ENCODE assay signal across 26 cellular contexts in the genomic region with DNA sequence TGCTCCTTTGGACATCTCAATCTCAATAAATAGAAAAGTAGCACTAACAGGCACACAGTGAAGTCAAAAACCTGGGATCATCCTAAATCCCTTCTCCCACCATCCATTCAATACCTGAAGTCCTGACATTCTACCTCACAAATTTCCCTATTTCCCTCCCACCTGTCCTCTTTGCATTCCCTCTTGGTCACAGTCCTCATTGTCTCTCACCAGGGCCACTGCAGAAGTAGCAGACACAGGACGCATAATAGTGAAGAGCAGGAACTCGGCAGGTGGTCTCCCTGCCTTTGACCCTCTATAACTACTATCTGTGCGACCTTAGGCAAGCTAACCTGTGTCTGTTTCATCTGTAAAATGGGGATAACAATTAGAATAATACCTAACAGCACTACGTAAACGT. TPM values are rescaled to one million over a fixed set of nuclear protein-coding genes. Genes with fewer than 3 reads are reported as not detected.
DNase-seq lines count a peak whose midpoint lies in the region; ATAC-seq and TF ChIP-seq lines count a peak whose summit lies in the region.
"Had no signal": no experiment of that assay in that cellular context is flagged by ENCODE, and none has a peak within 500 bp of the region (broad histone marks: within the 10 kb centered on the region; RNA-seq: fewer than 3 reads in every experiment).

No MANE protein-coding gene starts in this region.

- peaks cover 17% of the 10 kb centered on the region for H3K36me3 Mint-ChIP-seq in CD4-positive, alpha-beta T cell (ENCODE audit: low read depth)
- H3K36me3 Mint-ChIP-seq in activated T-helper 17 cell treated with anti-CD3 and anti-CD28 coated beads, Interleukin-2, amount 50 U/mL, for 72 hours (ENCODE audit: low read depth) = peaks cover 27% of the 10 kb centered on the region
- H3K36me3 Mint-ChIP-seq: naive B cell had no signal

- no peak overlapping the region for H4K5ac ChIP-seq in mesendoderm (ENCODE audit: low read length)

- intact Hi-C loops in CD4-positive, alpha-beta T cell (cut with DNase I, micrococcal nuclease) = loop anchor here (5.0 kb wide), 2 partner anchors 106 to 161 kb away; partner anchors contain the start of gene PSMD6 (in 1 of the 2)

- no peaks in the 10 kb centered on the region for H3K9me3 Mint-ChIP-seq in CD4-positive, alpha-beta T cell
- no peaks in the 10 kb centered on the region for H3K9me3 Mint-ChIP-seq in activated T-helper 17 cell treated with anti-CD3 and anti-CD28 coated beads, Interleukin-2, amount 50 U/mL, for 72 hours
- H3K9me3 Mint-ChIP-seq: naive B cell had no signal

- TF ChIP-seq CTCF in CD4-positive, alpha-beta T cell (IDR thresholded peaks at IDR 0.05) = no peak

- H3K79me1 ChIP-seq in mesendoderm (ENCODE audit: low read length) = peaks cover 16% of the 10 kb centered on the region

- H3K27me3 ChIP-seq in CD4-positive, alpha-beta T cell (ENCODE audit: control insufficient read depth, insufficient read depth, low read length) = no peaks in the 10 kb centered on the region
- H3K27me3 ChIP-seq in H7 (ENCODE audit: control insufficient read depth, insufficient read depth, low read length) (no peaks in the 10 kb centered on the region), mesendoderm (ENCODE audit: insufficient read depth, low read length, poor library complexity) (no peaks in the 10 kb centered on the region)
- H3K27me3 ChIP-seq: hepatocyte, stomach had no signal

- peaks cover 11% of the 10 kb centered on the region for H3K4me1 ChIP-seq in mesendoderm (ENCODE audit: control insufficient read depth, low read depth, low read length)

- no peaks in the 10 kb centered on the region for H3K9me3 ChIP-seq in CD4-positive, alpha-beta T cell (ENCODE audit: control insufficient read depth, low read length)
- H3K9me3 ChIP-seq: stomach had no signal

- peaks cover 52% of the 10 kb centered on the region for H3K79me2 ChIP-seq in mesendoderm (ENCODE audit: control insufficient read depth, insufficient read depth, low read length)

- CTCF ChIA-PET in CD4-positive, alpha-beta T cell (lab: Charles Lee) = no interaction called here

- no peak overlapping the region for H3K4me2 ChIP-seq in mesendoderm (ENCODE audit: low read length)
- H3K4me2 ChIP-seq: hepatocyte had no signal

- peak overlapping the region; percentile 64 for H3K4me3 Mint-ChIP-seq in CD4-positive, alpha-beta T cell
- H3K4me3 Mint-ChIP-seq in activated T-helper 17 cell treated with anti-CD3 and anti-CD28 coated beads, Interleukin-2, amount 50 U/mL, for 72 hours = no peak overlapping the region

- H3K27me3 Mint-ChIP-seq in CD4-positive, alpha-beta T cell = no peaks in the 10 kb centered on the region
- H3K27me3 Mint-ChIP-seq in activated T-helper 17 cell treated with anti-CD3 and anti-CD28 coated beads, Interleukin-2, amount 50 U/mL, for 72 hours = no peaks in the 10 kb centered on the region
- H3K27me3 Mint-ChIP-seq: activated CD8-positive, alpha-beta memory T cell treated with anti-CD3 and anti-CD28 coated beads, Interleukin-2, amount 10 ng/mL, durations not matched to agents 7 days and 5 days; naive B cell; progenitor cell of endocrine pancreas had no signal

- no peak for ATAC-seq in CD4-positive, alpha-beta T cell (ENCODE audit: poor library complexity)
- no peak for ATAC-seq in activated T-helper 17 cell treated with anti-CD3 and anti-CD28 coated beads, Interleukin-2, amount 50 U/mL, for 72 hours (replicated peaks)
- ATAC-seq in GM18498 (IDR thresholded peaks at IDR 0.05; ENCODE audit: unreplicated experiment) = no peak
- ATAC-seq: activated CD8-positive, alpha-beta memory T cell treated with anti-CD3 and anti-CD28 coated beads, Interleukin-2, amount 10 ng/mL, durations not matched to agents 7 days and 5 days; K562; Right ventricle myocardium inferior had no signal

- peak overlapping the region; percentile 40 for H3K56ac ChIP-seq in mesendoderm (ENCODE audit: low read length)

- no peak overlapping the region for H2AK5ac ChIP-seq in mesendoderm (ENCODE audit: low read length)

- no peak overlapping the region for H3K9ac ChIP-seq in mesendoderm (ENCODE audit: low read length)

- peak overlapping the region; percentile 54 for H3K27ac Mint-ChIP-seq in CD4-positive, alpha-beta T cell
- H3K27ac Mint-ChIP-seq in activated T-helper 17 cell treated with anti-CD3 and anti-CD28 coated beads, Interleukin-2, amount 50 U/mL, for 72 hours = peak overlapping the region; percentile 10
- H3K27ac Mint-ChIP-seq: activated CD8-positive, alpha-beta memory T cell treated with anti-CD3 and anti-CD28 coated beads, Interleukin-2, amount 10 ng/mL, durations not matched to agents 7 days and 5 days; progenitor cell of endocrine pancreas had no signal

- POLR2A ChIA-PET in CD4-positive, alpha-beta T cell (lab: Charles Lee) = interaction anchor here (1.4 kb wide), 1 partner anchor 107 kb away, joined by 3 read pairs; no protein-coding TSS in a partner anchor

- no peak overlapping the region for H3K4me3 ChIP-seq in H7 (ENCODE audit: insufficient read depth, low read depth, low read length)
- H3K4me3 ChIP-seq in mesendoderm (ENCODE audit: low read length) = no peak overlapping the region
- H3K4me3 ChIP-seq: hepatocyte, K562, stomach had no signal

- no peak overlapping the region for H2BK120ac ChIP-seq in mesendoderm (ENCODE audit: low read depth, low read length)

- H4K8ac ChIP-seq in mesendoderm (ENCODE audit: low read depth, low read length) = no peak overlapping the region

- H3K4me1 Mint-ChIP-seq in CD4-positive, alpha-beta T cell (ENCODE audit: low read depth) = peaks cover 79% of the 10 kb centered on the region
- peaks cover 22% of the 10 kb centered on the region for H3K4me1 Mint-ChIP-seq in activated T-helper 17 cell treated with anti-CD3 and anti-CD28 coated beads, Interleukin-2, amount 50 U/mL, for 72 hours

- H3K23ac ChIP-seq in mesendoderm (ENCODE audit: low read length) = no peak overlapping the region

- no peak overlapping the region for H3K4ac ChIP-seq in mesendoderm (ENCODE audit: low read depth, low read length)

- H2BK5ac ChIP-seq in mesendoderm (ENCODE audit: low read length) = no peak overlapping the region

- WGBS in mesendoderm (ENCODE audit: extremely low coverage, insufficient coverage, low lambda C conversion rate) = no CpG with 5 or more reads among the region's 5 CpGs

- DNase-seq in CD4-positive, alpha-beta T cell = no peak
- DNase-seq in H7 (peak; percentile 58), mesendoderm (peak; percentile 72), HPDE6-E6E7 (ENCODE audit: extremely low spot score) (no peak)
- no peak for DNase-seq in effector CD8-positive, alpha-beta T cell (lab: John Stamatoyannopoulos, UW)
- DNase-seq: activated CD4-positive, alpha-beta T cell treated with anti-CD3 and anti-CD28 coated beads for 4 hours; activated CD8-positive, alpha-beta memory T cell treated with anti-CD3 and anti-CD28 coated beads, Interleukin-2, amount 10 ng/mL, durations not matched to agents 7 days and 5 days; activated effector memory CD4-positive, alpha-beta T cell treated with anti-CD3 and anti-CD28 coated beads, Interleukin-2, amount 50 U/mL, for 16 hours; COR-L47; dermis blood vessel endothelial cell; EL; mammary epithelial cell; naive B cell; NCI-H774; OCI-M1; stomach; trophoblast cell had no signal

- no peak overlapping the region for H3K27ac ChIP-seq in CD4-positive, alpha-beta T cell (ENCODE audit: low read depth, low read length)
- H3K27ac ChIP-seq in mesendoderm (ENCODE audit: low read depth, low read length) = no peak overlapping the region
- H3K27ac ChIP-seq: hepatocyte had no signal

- no peaks in the 10 kb centered on the region for H3K36me3 ChIP-seq in H7 (replicated peaks; ENCODE audit: control insufficient read depth, insufficient read depth, low read length)
- no peaks in the 10 kb centered on the region for H3K36me3 ChIP-seq in mesendoderm (ENCODE audit: control insufficient read depth, insufficient read depth, low read length)
- H3K36me3 ChIP-seq: stomach had no signal

- no peak overlapping the region for H2BK15ac ChIP-seq in mesendoderm (replicated peaks; ENCODE audit: low read depth)

- H3K18ac ChIP-seq in mesendoderm (ENCODE audit: low read length) = no peak overlapping the region

RNA-seq across cellular contexts. Expression of gene THOC7, which starts 2.3 kb away (rescaled TPM):
- 10 to 100 TPM; 21.6 to 23.7 TPM for total RNA-seq in CD4-positive, alpha-beta T cell
- 52.0 and 60.9 TPM in 2 replicates for total RNA-seq in H7 (2014; rRNA removed; shearing (Covaris generic))
- 10 to 100 TPM; 40.9 to 64.2 TPM for total RNA-seq in activated T-helper 17 cell treated with anti-CD3 and anti-CD28 coated beads, Interleukin-2, amount 50 U/mL, for 72 hours
- 91.4 TPM for polyA plus RNA-seq in mesendoderm (2013, experiment 1 of 2)
- 90.4 TPM for polyA plus RNA-seq in mesendoderm (2013, experiment 2 of 2)

RNA-seq across cellular contexts. Expression of gene ATXN7, which starts 2.4 kb away (rescaled TPM):
- total RNA-seq in CD4-positive, alpha-beta T cell = 100 to 1,000 TPM; 289 to 304 TPM
- total RNA-seq in H7 (2014; rRNA removed; shearing (Covaris generic)) = 5.2 and 6.8 TPM in 2 replicates
- total RNA-seq in activated T-helper 17 cell treated with anti-CD3 and anti-CD28 coated beads, Interleukin-2, amount 50 U/mL, for 72 hours = 10 to 100 TPM; 38.6 to 50.2 TPM
- polyA plus RNA-seq in mesendoderm (2013, experiment 1 of 2) = 12.2 TPM
- 13.6 TPM for polyA plus RNA-seq in mesendoderm (2013, experiment 2 of 2)

RNA-seq across cellular contexts. Expression of gene C3orf49, which starts 42.2 kb away (rescaled TPM):
- not detected for total RNA-seq in CD4-positive, alpha-beta T cell
- total RNA-seq in H7 (2014; rRNA removed; shearing (Covaris generic)) = not detected in 2 replicates
- total RNA-seq in activated T-helper 17 cell treated with anti-CD3 and anti-CD28 coated beads, Interleukin-2, amount 50 U/mL, for 72 hours = not detected
- polyA plus RNA-seq in mesendoderm (2013, experiment 1 of 2) = 0.08 TPM
- not detected for polyA plus RNA-seq in mesendoderm (2013, experiment 2 of 2)
- total RNA-seq: activated CD8-positive, alpha-beta memory T cell treated with anti-CD3 and anti-CD28 coated beads, Interleukin-2, amount 10 ng/mL, durations not matched to agents 7 days and 5 days; cardiac septum; dermis blood vessel endothelial cell; fibroblast of villous mesenchyme; hepatocyte; K562; kidney epithelial cell; mammary epithelial cell; progenitor cell of endocrine pancreas; Right ventricle myocardium inferior; stomach had no signal
- polyA plus RNA-seq: K562, mammary epithelial cell, stomach had no signal

RNA-seq across cellular contexts. Expression of gene SCAANT1, which starts 50.9 kb away (rescaled TPM):
- 1 to 10 TPM; 1.4 to 2.1 TPM for total RNA-seq in CD4-positive, alpha-beta T cell
- total RNA-seq in H7 (2014; rRNA removed; shearing (Covaris generic)) = not detected in 2 replicates
- total RNA-seq in activated T-helper 17 cell treated with anti-CD3 and anti-CD28 coated beads, Interleukin-2, amount 50 U/mL, for 72 hours = 1 to 10 TPM in 1 of 2 donors, not detected in 1; 2.4 TPM
- polyA plus RNA-seq in mesendoderm (2013, experiment 1 of 2) = 0.98 TPM
- 0.62 TPM for polyA plus RNA-seq in mesendoderm (2013, experiment 2 of 2)
- total RNA-seq: cardiac septum, dermis blood vessel endothelial cell, fibroblast of villous mesenchyme, hepatocyte, K562, kidney epithelial cell, mammary epithelial cell, progenitor cell of endocrine pancreas, Right ventricle myocardium inferior, stomach had no signal
- polyA plus RNA-seq: K562, mammary epithelial cell, stomach had no signal

Comparison
In these comparisons a context has a peak if more than half of its experiments do, and no peak if none do; other contexts are left out.
1. DNase-seq: peak in H7 (single experiment) and mesendoderm (single experiment); none in CD4-positive, alpha-beta T cell (0 of 10), effector CD8-positive, alpha-beta T cell (single experiment) and HPDE6-E6E7 (single experiment).
2. RNA of gene ATXN7, which starts 2.4 kb away (total RNA-seq): 289 to 304 TPM in CD4-positive, alpha-beta T cell; 38.6 to 50.2 TPM in activated T-helper 17 cell treated with anti-CD3 and anti-CD28 coated beads, Interleukin-2, amount 50 U/mL, for 72 hours and 5.2 to 6.8 TPM in H7; every median in the first group is over 4 times any median in the second.